24 cellular contexts compared by ENCODE assay signal in genomic region chr7:47844311-47844710, GRCh38.
"Had no signal": no experiment of that assay in that cellular context is flagged by ENCODE, and none has a peak within 500 bp of the region (broad histone marks: within the 10 kb centered on the region; RNA-seq: fewer than 3 reads in every experiment).

No MANE protein-coding gene starts in this region.

- H3K9me3 ChIP-seq: esophagus muscularis mucosa, gastroesophageal sphincter, heart right ventricle, ovary, psoas muscle, right lobe of liver, stomach, thyroid gland, vagina had no signal

- H3K27ac ChIP-seq: coronary artery, esophagus muscularis mucosa, foreskin keratinocyte, gastroesophageal sphincter, ovary, psoas muscle, right lobe of liver, stomach, thyroid gland, vagina had no signal

- H3K4me3 ChIP-seq: coronary artery, esophagus muscularis mucosa, gastroesophageal sphincter, heart right ventricle, lung, ovary, psoas muscle, right lobe of liver, stomach, thyroid gland, vagina had no signal

- H3K27me3 ChIP-seq: esophagus muscularis mucosa, gastroesophageal sphincter, heart right ventricle, ovary, right lobe of liver, thyroid gland, vagina had no signal

- FAIRE-seq: endothelial cell of umbilical vein, islet of Langerhans had no signal

- DNase-seq: dermis blood vessel endothelial cell; effector memory CD4-positive, alpha-beta T cell; foreskin keratinocyte; heart right ventricle; hippocampal formation; left colon; natural killer cell; occipital lobe; ovary; posterior cingulate gyrus; psoas muscle; right lobe of liver; stimulated activated CD4-positive, alpha-beta T cell treated with anti-CD3 and anti-CD28 coated beads, Interleukin-2, amount 100 ng/mL, for 24 hours; stimulated activated CD4-positive, alpha-beta T cell treated with anti-CD3 and anti-CD28 coated beads, Interleukin-4, amount 100 ng/mL, for 24 hours; stimulated activated naive CD4-positive, alpha-beta T cell treated with Interleukin-2 at 50 U/mL for 16 hours; stomach; thyroid gland had no signal

- ATAC-seq: foreskin keratinocyte, gastroesophageal sphincter, left colon, natural killer cell, right lobe of liver had no signal

- H3K36me3 ChIP-seq: gastroesophageal sphincter, ovary, right lobe of liver, stomach, thyroid gland, vagina had no signal

- H3K4me1 ChIP-seq: gastroesophageal sphincter, right lobe of liver, stomach, thyroid gland, vagina had no signal
